In the genomic region with DNA sequence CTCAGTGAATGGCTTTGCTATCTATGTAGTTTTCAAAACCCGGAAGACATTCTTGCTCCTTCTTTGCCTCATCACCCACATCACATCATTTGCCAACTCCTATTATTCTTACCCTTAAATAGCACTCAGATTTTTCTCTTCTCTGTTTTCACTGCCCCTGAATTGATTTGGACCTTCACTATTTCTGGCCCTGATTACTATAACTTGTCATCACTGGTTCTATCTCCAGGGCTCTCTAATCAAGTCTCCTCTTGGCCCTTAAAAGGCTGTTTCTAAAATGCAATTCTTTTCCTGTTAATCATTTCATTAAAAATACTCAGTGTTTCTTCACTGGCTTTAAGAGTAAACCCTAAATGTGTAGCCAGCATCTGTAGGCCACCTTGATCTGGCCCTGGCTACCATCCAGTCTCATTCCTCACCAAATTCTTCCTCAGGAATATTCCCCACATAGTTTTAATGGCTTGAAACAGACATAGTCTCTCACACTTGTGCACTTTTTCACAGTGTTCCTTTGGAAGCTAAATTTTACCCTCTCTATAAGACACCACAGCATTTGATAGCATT, we compare ENCODE assay signal across 20 cellular contexts.
"Had no signal": no experiment of that assay in that cellular context is flagged by ENCODE, and none has a peak within 500 bp of the region (broad histone marks: within the 10 kb centered on the region; RNA-seq: fewer than 3 reads in every experiment).

No MANE protein-coding gene starts in this region.

- H3K9me3 Mint-ChIP-seq: nephron; stimulated activated naive CD8-positive, alpha-beta T cell treated with anti-CD3 and anti-CD28 coated beads, Interleukin-15, Interleukin-2, amounts not matched to agents 100 ng/mL and 50 ng/mL, for 24 hours; type B pancreatic cell had no signal

- H3K9me3 ChIP-seq: ascending aorta, uterus had no signal

- H3K27me3 ChIP-seq: ascending aorta, uterus had no signal

- H3K27me3 Mint-ChIP-seq: activated CD4-positive, alpha-beta T cell treated with anti-CD3 and anti-CD28 coated beads for 36 hours; activated naive CD4-positive, alpha-beta T cell treated with anti-CD3 and anti-CD28 coated beads, Interleukin-2, amount 10 ng/mL, durations not matched to agents 7 days and 5 days; activated naive CD8-positive, alpha-beta T cell treated with anti-CD3 and anti-CD28 coated beads, Interleukin-2, amount 10 ng/mL, durations not matched to agents 7 days and 5 days; stimulated activated naive CD8-positive, alpha-beta T cell treated with anti-CD3 and anti-CD28 coated beads, Interleukin-15, Interleukin-2, amounts not matched to agents 100 ng/mL and 50 ng/mL, for 24 hours; type B pancreatic cell had no signal

- DNase-seq: activated CD4-positive, alpha-beta T cell treated with anti-CD3 and anti-CD28 coated beads for 36 hours; activated CD4-positive, alpha-beta T cell treated with anti-CD3 and anti-CD28 coated beads, Interleukin-2, amount 50 U/mL, for 4 hours; activated CD4-positive, CD25-positive, alpha-beta regulatory T cell; activated CD8-positive, alpha-beta memory T cell treated with anti-CD3 and anti-CD28 coated beads for 24 hours; activated effector memory CD4-positive, alpha-beta T cell treated with anti-CD3 and anti-CD28 coated beads, Interleukin-2, amount 50 U/mL, for 16 hours; activated naive CD4-positive, alpha-beta T cell treated with anti-CD3 and anti-CD28 coated beads, Interleukin-2, amount 10 ng/mL, durations not matched to agents 7 days and 5 days; activated naive CD8-positive, alpha-beta T cell treated with anti-CD3 and anti-CD28 coated beads, Interleukin-2, amount 10 ng/mL, durations not matched to agents 7 days and 5 days; caudate nucleus; mammary epithelial cell; stimulated activated CD4-positive, alpha-beta T cell treated with anti-CD3 and anti-CD28 coated beads, Interleukin-12 subunit alpha, Interleukin-12 subunit beta, amount 100 ng/mL, for 4 hours; stimulated activated CD4-positive, alpha-beta T cell treated with anti-CD3 and anti-CD28 coated beads, Interleukin-4, amount 100 ng/mL, for 1 hour; substantia nigra; T-helper 2 cell; uterus had no signal

- H3K4me3 Mint-ChIP-seq: activated CD4-positive, alpha-beta T cell treated with anti-CD3 and anti-CD28 coated beads for 36 hours; activated naive CD4-positive, alpha-beta T cell treated with anti-CD3 and anti-CD28 coated beads, Interleukin-2, amount 10 ng/mL, durations not matched to agents 7 days and 5 days; activated naive CD8-positive, alpha-beta T cell treated with anti-CD3 and anti-CD28 coated beads, Interleukin-2, amount 10 ng/mL, durations not matched to agents 7 days and 5 days; nephron; stimulated activated naive CD8-positive, alpha-beta T cell treated with anti-CD3 and anti-CD28 coated beads, Interleukin-15, Interleukin-2, amounts not matched to agents 100 ng/mL and 50 ng/mL, for 24 hours; type B pancreatic cell had no signal

- ATAC-seq: activated CD4-positive, alpha-beta T cell treated with anti-CD3 and anti-CD28 coated beads for 36 hours; sciatic nerve had no signal

- H3K36me3 Mint-ChIP-seq: activated naive CD4-positive, alpha-beta T cell treated with anti-CD3 and anti-CD28 coated beads, Interleukin-2, amount 10 ng/mL, durations not matched to agents 7 days and 5 days; type B pancreatic cell had no signal

- H3K27ac Mint-ChIP-seq: activated CD4-positive, alpha-beta T cell treated with anti-CD3 and anti-CD28 coated beads for 36 hours; activated naive CD4-positive, alpha-beta T cell treated with anti-CD3 and anti-CD28 coated beads, Interleukin-2, amount 10 ng/mL, durations not matched to agents 7 days and 5 days; activated naive CD8-positive, alpha-beta T cell treated with anti-CD3 and anti-CD28 coated beads, Interleukin-2, amount 10 ng/mL, durations not matched to agents 7 days and 5 days; stimulated activated naive CD8-positive, alpha-beta T cell treated with anti-CD3 and anti-CD28 coated beads, Interleukin-15, Interleukin-2, amounts not matched to agents 100 ng/mL and 50 ng/mL, for 24 hours; type B pancreatic cell had no signal

- H3K27ac ChIP-seq: ascending aorta, skin epidermis, uterus had no signal
